ENCODE assay signal across 8 cellular contexts in genomic region chr19:36377541-36378178, GRCh38. TPM values are rescaled to one million over a fixed set of nuclear protein-coding genes. Genes with fewer than 3 reads are reported as not detected.
DNase-seq lines count a peak whose midpoint lies in the region; TF ChIP-seq lines count a peak whose summit lies in the region.
"Had no signal": no experiment of that assay in that cellular context is flagged by ENCODE, and none has a peak within 500 bp of the region (broad histone marks: within the 10 kb centered on the region; RNA-seq: fewer than 3 reads in every experiment).

No MANE protein-coding gene starts in this region.

- H3K9ac ChIP-seq in skeletal muscle tissue (ENCODE audit: low read depth in 1 of 3, low read length in 3 of 3): peak overlapping the region; percentile 91 to 95 (median 92)

- H3K9me3 Mint-ChIP-seq in HFFc6: peaks cover 8% of the 10 kb centered on the region
- H3K9me3 Mint-ChIP-seq in activated CD4-positive, alpha-beta memory T cell treated with anti-CD3 and anti-CD28 coated beads, Interleukin-2, amount 10 ng/mL, durations not matched to agents 7 days and 5 days: peaks cover 21% of the 10 kb centered on the region

- H3K36me3 Mint-ChIP-seq in HFFc6 (ENCODE audit: low read depth): peaks cover 2% of the 10 kb centered on the region
- peaks cover 20% of the 10 kb centered on the region for H3K36me3 Mint-ChIP-seq in activated CD4-positive, alpha-beta memory T cell treated with anti-CD3 and anti-CD28 coated beads, Interleukin-2, amount 10 ng/mL, durations not matched to agents 7 days and 5 days (ENCODE audit: low read depth)

- no peak for TF ChIP-seq CTCF in HFFc6 (IDR thresholded peaks at IDR 0.05)

- no peaks in the 10 kb centered on the region for H3K27me3 ChIP-seq in skeletal muscle tissue (ENCODE audit: control insufficient read depth in 3 of 3, insufficient read depth in 3 of 3, low read length in 3 of 3)
- H3K27me3 ChIP-seq: neutrophil had no signal

- no peak overlapping the region for H3K27ac ChIP-seq in skeletal muscle tissue (ENCODE audit: low read depth, low read length)
- H3K27ac ChIP-seq: neutrophil had no signal

- no peaks in the 10 kb centered on the region for H3K36me3 ChIP-seq in skeletal muscle tissue (ENCODE audit: control insufficient read depth in 3 of 3, insufficient read depth in 3 of 3, low read length in 3 of 3)
- H3K36me3 ChIP-seq: neutrophil had no signal

- peak overlapping the region; percentile 89 for H3K4me3 Mint-ChIP-seq in HFFc6
- peak overlapping the region; percentile 90 for H3K4me3 Mint-ChIP-seq in activated CD4-positive, alpha-beta memory T cell treated with anti-CD3 and anti-CD28 coated beads, Interleukin-2, amount 10 ng/mL, durations not matched to agents 7 days and 5 days

- H3K4me1 ChIP-seq in skeletal muscle tissue (ENCODE audit: control insufficient read depth in 3 of 3, insufficient read depth in 3 of 3, low read length in 3 of 3): peaks cover 13% of the 10 kb centered on the region in 3 donors

- H3K4me3 ChIP-seq in skeletal muscle tissue (ENCODE audit: low read length in 3 of 3): peak overlapping the region; percentile 6 to 96 (median 91)

- peak overlapping the region; percentile 56 for H3K27ac Mint-ChIP-seq in HFFc6
- H3K27ac Mint-ChIP-seq in activated CD4-positive, alpha-beta memory T cell treated with anti-CD3 and anti-CD28 coated beads, Interleukin-2, amount 10 ng/mL, durations not matched to agents 7 days and 5 days: no peak overlapping the region

- H3K9me3 ChIP-seq in skeletal muscle tissue (ENCODE audit: control insufficient read depth in 3 of 3, low read length in 3 of 3): peaks cover 0 to 5% (median 2%) of the 10 kb centered on the region in 3 donors
- H3K9me3 ChIP-seq: neutrophil had no signal

- peaks cover 11% of the 10 kb centered on the region for H3K4me1 Mint-ChIP-seq in HFFc6 (ENCODE audit: low read depth)
- H3K4me1 Mint-ChIP-seq in activated CD4-positive, alpha-beta memory T cell treated with anti-CD3 and anti-CD28 coated beads, Interleukin-2, amount 10 ng/mL, durations not matched to agents 7 days and 5 days: peaks cover 12% of the 10 kb centered on the region

- DNase-seq in HFFc6: no peak
- DNase-seq in activated CD4-positive, alpha-beta memory T cell treated with anti-CD3 and anti-CD28 coated beads, Interleukin-2, amount 10 ng/mL, durations not matched to agents 7 days and 5 days: no peak
- peak; percentile 5 for DNase-seq in hepatic stellate cell (ENCODE audit: low spot score)
- DNase-seq in SKM-1 treated with dmso at 0.1 percent for 144 hours (lab: John Stamatoyannopoulos, UW; ENCODE audit: unreplicated experiment): no peak
- no peak for DNase-seq in NAMALWA (ENCODE audit: low spot score)
- no peak for DNase-seq in NCI-H748 (lab: John Stamatoyannopoulos, UW; ENCODE audit: unreplicated experiment)

- peaks cover 3% of the 10 kb centered on the region; the same call in 1 of the 2 replicates for H3K27me3 Mint-ChIP-seq in HFFc6 (ENCODE audit: insufficient read depth)
- no peaks in the 10 kb centered on the region for H3K27me3 Mint-ChIP-seq in activated CD4-positive, alpha-beta memory T cell treated with anti-CD3 and anti-CD28 coated beads, Interleukin-2, amount 10 ng/mL, durations not matched to agents 7 days and 5 days

- POLR2A ChIA-PET in activated CD4-positive, alpha-beta memory T cell treated with anti-CD3 and anti-CD28 coated beads, Interleukin-2, amount 10 ng/mL, durations not matched to agents 7 days and 5 days (lab: Charles Lee): interaction anchor here (1.1 to 2.9 kb wide), 2 partner anchors 111 to 840 kb away, joined by 4 to 15 read pairs; partner anchors contain the start of genes ZNF383 and ZNF566

- CTCF ChIA-PET in activated CD4-positive, alpha-beta memory T cell treated with anti-CD3 and anti-CD28 coated beads, Interleukin-2, amount 10 ng/mL, durations not matched to agents 7 days and 5 days (lab: Charles Lee): interaction anchor here (1.6 kb wide), 1 partner anchor 163 kb away, joined by 6 read pairs; the partner anchor contains the start of genes ZNF146 and ZNF565

RNA-seq across cellular contexts. Expression of gene ZFP14, which starts 1.3 kb away (rescaled TPM):
- total RNA-seq in HFFc6 (2021; fragmentation: NEBNext Ultra II Directional; extraction: Animal tissue kit (Norgen Biotek cat#: 25700)): 1 to 10 TPM; 1.1 to 2.1 (median 1.5) TPM
- 1 to 10 TPM; 5.1 to 5.4 TPM for total RNA-seq in activated CD4-positive, alpha-beta memory T cell treated with anti-CD3 and anti-CD28 coated beads, Interleukin-2, amount 10 ng/mL, durations not matched to agents 7 days and 5 days
- total RNA-seq in skeletal muscle tissue: 6.8 TPM

RNA-seq across cellular contexts. Expression of gene ZFP82, which starts 40.8 kb away (rescaled TPM):
- total RNA-seq in HFFc6 (2021; fragmentation: NEBNext Ultra II Directional; extraction: Animal tissue kit (Norgen Biotek cat#: 25700)): 1 to 10 TPM; 1.7 to 3.9 (median 3.4) TPM
- 1 to 10 TPM; 3.9 to 4.2 TPM for total RNA-seq in activated CD4-positive, alpha-beta memory T cell treated with anti-CD3 and anti-CD28 coated beads, Interleukin-2, amount 10 ng/mL, durations not matched to agents 7 days and 5 days
- 17.7 TPM for total RNA-seq in skeletal muscle tissue
